ENCODE assay signal across 9 cellular contexts in the genomic region with DNA sequence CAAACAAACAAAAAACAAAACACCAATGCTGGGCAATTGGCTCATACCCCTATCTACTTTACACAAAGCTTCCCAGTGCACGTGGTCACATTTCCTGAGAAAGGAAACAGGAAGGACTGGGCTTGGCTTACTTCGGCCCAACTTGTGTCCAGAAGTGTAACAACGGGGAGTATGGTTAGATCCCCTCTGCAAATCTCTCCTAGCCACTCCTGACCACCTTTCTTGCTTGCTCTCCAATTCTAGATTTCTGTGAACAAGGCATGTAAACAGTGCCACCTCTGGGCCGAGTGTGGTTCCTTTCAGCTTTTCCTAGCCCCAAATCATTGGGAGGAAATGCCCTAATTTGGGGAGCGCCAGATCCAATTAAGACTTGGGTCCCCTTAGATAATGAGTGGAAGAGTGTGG. TPM values are rescaled to one million over a fixed set of nuclear protein-coding genes. Genes with fewer than 3 reads are reported as not detected.
A peak's percentile ranks its signal among the peaks of the same experiment; 100 is the strongest.
DNase-seq lines count a peak whose midpoint lies in the region; ATAC-seq and TF ChIP-seq lines count a peak whose summit lies in the region.
"Had no signal": no experiment of that assay in that cellular context is flagged by ENCODE, and none has a peak within 500 bp of the region (broad histone marks: within the 10 kb centered on the region; RNA-seq: fewer than 3 reads in every experiment).

No MANE protein-coding gene starts in this region.

- peak; percentile 49 for TF ChIP-seq CTCF in type B pancreatic cell (conservative IDR thresholded peaks at IDR 0.05)

- intact Hi-C loops in activated CD4-positive, alpha-beta T cell treated with anti-CD3 and anti-CD28 coated beads, Interleukin-2, amount 10 ng/mL, durations not matched to agents 24 days and 14 days (cut with micrococcal nuclease): no loop called here
- intact Hi-C loops in posterior vena cava (cut with DNase I): no loop called here

- POLR2A ChIA-PET in CD8-positive, alpha-beta memory T cell (lab: Charles Lee): interaction anchor here (0.7 kb wide), 1 partner anchor 68 kb away, joined by 4 read pairs; no protein-coding TSS in a partner anchor

- H3K27me3 ChIP-seq in CD8-positive, alpha-beta memory T cell (ENCODE audit: insufficient read depth, low read length, poor library complexity, severe bottlenecking): no peaks in the 10 kb centered on the region

- H3K4me1 Mint-ChIP-seq in activated CD4-positive, alpha-beta T cell treated with anti-CD3 and anti-CD28 coated beads, Interleukin-2, amount 10 ng/mL, durations not matched to agents 24 days and 14 days: no peaks in the 10 kb centered on the region
- peaks cover 7% of the 10 kb centered on the region for H3K4me1 Mint-ChIP-seq in type B pancreatic cell (ENCODE audit: unreplicated experiment)
- peaks cover 0 to 12% (median 10%) of the 10 kb centered on the region in 3 donors for H3K4me1 Mint-ChIP-seq in CD8-positive, alpha-beta memory T cell

- no peaks in the 10 kb centered on the region for H3K27me3 Mint-ChIP-seq in activated CD4-positive, alpha-beta T cell treated with anti-CD3 and anti-CD28 coated beads, Interleukin-2, amount 10 ng/mL, durations not matched to agents 24 days and 14 days
- H3K27me3 Mint-ChIP-seq in type B pancreatic cell: no peaks in the 10 kb centered on the region
- no peaks in the 10 kb centered on the region for H3K27me3 Mint-ChIP-seq in CD8-positive, alpha-beta memory T cell

- no peak overlapping the region for H3K27ac ChIP-seq in CD8-positive, alpha-beta memory T cell (ENCODE audit: low read depth, low read length)

- ATAC-seq in HG03175 (IDR thresholded peaks at IDR 0.05; ENCODE audit: unreplicated experiment): no peak

- CTCF ChIA-PET in CD8-positive, alpha-beta memory T cell (lab: Charles Lee): interaction anchor here (0.9 to 2.9 kb wide), 6 partner anchors 12 to 81 kb away, joined by 3 to 17 read pairs (median 4); no protein-coding TSS in a partner anchor

- H3K4me1 ChIP-seq in CD8-positive, alpha-beta memory T cell (ENCODE audit: insufficient read depth, low read length): no peaks in the 10 kb centered on the region

- H3K36me3 Mint-ChIP-seq in activated CD4-positive, alpha-beta T cell treated with anti-CD3 and anti-CD28 coated beads, Interleukin-2, amount 10 ng/mL, durations not matched to agents 24 days and 14 days (ENCODE audit: low read depth): peaks cover 31% of the 10 kb centered on the region
- H3K36me3 Mint-ChIP-seq in type B pancreatic cell: peaks cover 9% of the 10 kb centered on the region
- H3K36me3 Mint-ChIP-seq in CD8-positive, alpha-beta memory T cell: peaks cover 3 to 31% (median 14%) of the 10 kb centered on the region in 3 donors

- no peak overlapping the region for H3K4me3 Mint-ChIP-seq in activated CD4-positive, alpha-beta T cell treated with anti-CD3 and anti-CD28 coated beads, Interleukin-2, amount 10 ng/mL, durations not matched to agents 24 days and 14 days
- H3K4me3 Mint-ChIP-seq in type B pancreatic cell: no peak overlapping the region
- H3K4me3 Mint-ChIP-seq in CD8-positive, alpha-beta memory T cell: no peak overlapping the region

- H3K4me3 ChIP-seq in CD8-positive, alpha-beta memory T cell (ENCODE audit: low read length): no peak overlapping the region
- H3K4me3 ChIP-seq: skin epidermis had no signal

- H3K27ac Mint-ChIP-seq in activated CD4-positive, alpha-beta T cell treated with anti-CD3 and anti-CD28 coated beads, Interleukin-2, amount 10 ng/mL, durations not matched to agents 24 days and 14 days: no peak overlapping the region
- peak overlapping the region; percentile 3 for H3K27ac Mint-ChIP-seq in type B pancreatic cell
- H3K27ac Mint-ChIP-seq in CD8-positive, alpha-beta memory T cell: peak overlapping the region in 3 of 8 donors; percentile 12 to 78 (median 66)

- no peaks in the 10 kb centered on the region for H3K36me3 ChIP-seq in CD8-positive, alpha-beta memory T cell (ENCODE audit: insufficient read depth, low read length)

- H3K9me3 ChIP-seq in CD8-positive, alpha-beta memory T cell (ENCODE audit: low read length): no peaks in the 10 kb centered on the region

- no peaks in the 10 kb centered on the region for H3K9me3 Mint-ChIP-seq in activated CD4-positive, alpha-beta T cell treated with anti-CD3 and anti-CD28 coated beads, Interleukin-2, amount 10 ng/mL, durations not matched to agents 24 days and 14 days
- no peaks in the 10 kb centered on the region for H3K9me3 Mint-ChIP-seq in type B pancreatic cell
- no peaks in the 10 kb centered on the region for H3K9me3 Mint-ChIP-seq in CD8-positive, alpha-beta memory T cell

- peak; percentile 65 for DNase-seq in activated CD4-positive, alpha-beta T cell treated with anti-CD3 and anti-CD28 coated beads, Interleukin-2, amount 10 ng/mL, durations not matched to agents 24 days and 14 days
- no peak for DNase-seq in activated CD4-positive, alpha-beta T cell treated with anti-CD3 and anti-CD28 coated beads, Interleukin-2, amount 50 U/mL, for 1 hour
- DNase-seq in astrocyte of the hippocampus (ENCODE audit: low read depth, low spot score) (peak; percentile 22), iris pigment epithelial cell (ENCODE audit: low read depth) (peak; percentile 15), type B pancreatic cell (ENCODE audit: extremely low spot score, unreplicated experiment) (no peak), posterior vena cava (ENCODE audit: low spot score) (no peak)
- DNase-seq in CD8-positive, alpha-beta memory T cell: no peak

RNA-seq across cellular contexts. Expression of gene FRAT2, which starts 21.0 kb away (rescaled TPM):
- 8.7 and 9.8 TPM in 2 replicates for total RNA-seq in activated CD4-positive, alpha-beta T cell treated with anti-CD3 and anti-CD28 coated beads, Interleukin-2, amount 10 ng/mL, durations not matched to agents 24 days and 14 days
- total RNA-seq in type B pancreatic cell (ENCODE audit: low replicate concordance) (23.1 and 36.4 TPM in 2 replicates), posterior vena cava (1 to 10 TPM; 4.3 to 6.8 TPM)
- total RNA-seq in CD8-positive, alpha-beta memory T cell: 10 to 100 TPM in 1 of 2 experiments, 1 to 10 TPM in 1; 9.8 to 10.4 TPM
- 18.7 TPM for polyA plus RNA-seq in CD8-positive, alpha-beta memory T cell

RNA-seq across cellular contexts. Expression of gene FRAT1, which starts 36.5 kb away (rescaled TPM):
- total RNA-seq in activated CD4-positive, alpha-beta T cell treated with anti-CD3 and anti-CD28 coated beads, Interleukin-2, amount 10 ng/mL, durations not matched to agents 24 days and 14 days: 2.0 and 2.5 TPM in 2 replicates
- total RNA-seq in type B pancreatic cell (ENCODE audit: low replicate concordance) (4.7 and 6.1 TPM in 2 replicates), posterior vena cava (1 to 10 TPM; 2.1 to 4.2 TPM)
- total RNA-seq in CD8-positive, alpha-beta memory T cell: 1 to 10 TPM; 4.3 to 4.7 TPM
- 13.3 TPM for polyA plus RNA-seq in CD8-positive, alpha-beta memory T cell

RNA-seq across cellular contexts. Expression of gene RRP12, which starts 45.6 kb away (rescaled TPM):
- 99.4 and 106 TPM in 2 replicates for total RNA-seq in activated CD4-positive, alpha-beta T cell treated with anti-CD3 and anti-CD28 coated beads, Interleukin-2, amount 10 ng/mL, durations not matched to agents 24 days and 14 days
- total RNA-seq in type B pancreatic cell (ENCODE audit: low replicate concordance) (34.5 and 41.6 TPM in 2 replicates), posterior vena cava (10 to 100 TPM; 16.7 to 25.9 TPM)
- 100 to 1,000 TPM; 102 to 111 TPM for total RNA-seq in CD8-positive, alpha-beta memory T cell
- polyA plus RNA-seq in CD8-positive, alpha-beta memory T cell: 11.6 TPM

Comparison
In these comparisons a context has a peak if more than half of its experiments do, and no peak if none do; other contexts are left out.
1. DNase-seq: peak in activated CD4-positive, alpha-beta T cell treated with anti-CD3 and anti-CD28 coated beads, Interleukin-2, amount 10 ng/mL, durations not matched to agents 24 days and 14 days (single experiment), astrocyte of the hippocampus (single experiment) and iris pigment epithelial cell (single experiment); none in activated CD4-positive, alpha-beta T cell treated with anti-CD3 and anti-CD28 coated beads, Interleukin-2, amount 50 U/mL, for 1 hour (single experiment), type B pancreatic cell (single experiment), posterior vena cava (single experiment) and CD8-positive, alpha-beta memory T cell (0 of 5).